1 cellular context compared by ENCODE assay signal in the genomic region with DNA sequence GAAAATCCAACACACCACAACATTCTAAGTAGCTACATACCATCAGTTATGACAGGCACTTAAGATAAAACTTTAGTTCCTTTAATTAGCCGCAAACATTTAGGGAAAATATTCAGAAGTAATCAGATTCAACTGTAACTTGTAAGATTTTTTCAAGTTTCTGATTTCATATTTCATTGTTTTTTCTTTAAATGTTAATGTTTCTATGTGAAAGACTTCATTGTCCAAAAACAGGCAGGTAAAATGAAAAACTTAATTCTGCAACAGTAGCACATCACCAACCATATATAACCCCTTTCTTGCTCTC.
TF ChIP-seq lines count a peak whose summit lies in the region.

No MANE protein-coding gene starts in this region.

TF ChIP-seq in HepG2, 621 proteins besides CTCF, POLR2A, EP300 and RAD21:
- no peak for TF ChIP-seq CEBPG (CRISPR knock-in tag; IDR thresholded peaks at IDR 0.05)
- TF ChIP-seq, protein P1, sequence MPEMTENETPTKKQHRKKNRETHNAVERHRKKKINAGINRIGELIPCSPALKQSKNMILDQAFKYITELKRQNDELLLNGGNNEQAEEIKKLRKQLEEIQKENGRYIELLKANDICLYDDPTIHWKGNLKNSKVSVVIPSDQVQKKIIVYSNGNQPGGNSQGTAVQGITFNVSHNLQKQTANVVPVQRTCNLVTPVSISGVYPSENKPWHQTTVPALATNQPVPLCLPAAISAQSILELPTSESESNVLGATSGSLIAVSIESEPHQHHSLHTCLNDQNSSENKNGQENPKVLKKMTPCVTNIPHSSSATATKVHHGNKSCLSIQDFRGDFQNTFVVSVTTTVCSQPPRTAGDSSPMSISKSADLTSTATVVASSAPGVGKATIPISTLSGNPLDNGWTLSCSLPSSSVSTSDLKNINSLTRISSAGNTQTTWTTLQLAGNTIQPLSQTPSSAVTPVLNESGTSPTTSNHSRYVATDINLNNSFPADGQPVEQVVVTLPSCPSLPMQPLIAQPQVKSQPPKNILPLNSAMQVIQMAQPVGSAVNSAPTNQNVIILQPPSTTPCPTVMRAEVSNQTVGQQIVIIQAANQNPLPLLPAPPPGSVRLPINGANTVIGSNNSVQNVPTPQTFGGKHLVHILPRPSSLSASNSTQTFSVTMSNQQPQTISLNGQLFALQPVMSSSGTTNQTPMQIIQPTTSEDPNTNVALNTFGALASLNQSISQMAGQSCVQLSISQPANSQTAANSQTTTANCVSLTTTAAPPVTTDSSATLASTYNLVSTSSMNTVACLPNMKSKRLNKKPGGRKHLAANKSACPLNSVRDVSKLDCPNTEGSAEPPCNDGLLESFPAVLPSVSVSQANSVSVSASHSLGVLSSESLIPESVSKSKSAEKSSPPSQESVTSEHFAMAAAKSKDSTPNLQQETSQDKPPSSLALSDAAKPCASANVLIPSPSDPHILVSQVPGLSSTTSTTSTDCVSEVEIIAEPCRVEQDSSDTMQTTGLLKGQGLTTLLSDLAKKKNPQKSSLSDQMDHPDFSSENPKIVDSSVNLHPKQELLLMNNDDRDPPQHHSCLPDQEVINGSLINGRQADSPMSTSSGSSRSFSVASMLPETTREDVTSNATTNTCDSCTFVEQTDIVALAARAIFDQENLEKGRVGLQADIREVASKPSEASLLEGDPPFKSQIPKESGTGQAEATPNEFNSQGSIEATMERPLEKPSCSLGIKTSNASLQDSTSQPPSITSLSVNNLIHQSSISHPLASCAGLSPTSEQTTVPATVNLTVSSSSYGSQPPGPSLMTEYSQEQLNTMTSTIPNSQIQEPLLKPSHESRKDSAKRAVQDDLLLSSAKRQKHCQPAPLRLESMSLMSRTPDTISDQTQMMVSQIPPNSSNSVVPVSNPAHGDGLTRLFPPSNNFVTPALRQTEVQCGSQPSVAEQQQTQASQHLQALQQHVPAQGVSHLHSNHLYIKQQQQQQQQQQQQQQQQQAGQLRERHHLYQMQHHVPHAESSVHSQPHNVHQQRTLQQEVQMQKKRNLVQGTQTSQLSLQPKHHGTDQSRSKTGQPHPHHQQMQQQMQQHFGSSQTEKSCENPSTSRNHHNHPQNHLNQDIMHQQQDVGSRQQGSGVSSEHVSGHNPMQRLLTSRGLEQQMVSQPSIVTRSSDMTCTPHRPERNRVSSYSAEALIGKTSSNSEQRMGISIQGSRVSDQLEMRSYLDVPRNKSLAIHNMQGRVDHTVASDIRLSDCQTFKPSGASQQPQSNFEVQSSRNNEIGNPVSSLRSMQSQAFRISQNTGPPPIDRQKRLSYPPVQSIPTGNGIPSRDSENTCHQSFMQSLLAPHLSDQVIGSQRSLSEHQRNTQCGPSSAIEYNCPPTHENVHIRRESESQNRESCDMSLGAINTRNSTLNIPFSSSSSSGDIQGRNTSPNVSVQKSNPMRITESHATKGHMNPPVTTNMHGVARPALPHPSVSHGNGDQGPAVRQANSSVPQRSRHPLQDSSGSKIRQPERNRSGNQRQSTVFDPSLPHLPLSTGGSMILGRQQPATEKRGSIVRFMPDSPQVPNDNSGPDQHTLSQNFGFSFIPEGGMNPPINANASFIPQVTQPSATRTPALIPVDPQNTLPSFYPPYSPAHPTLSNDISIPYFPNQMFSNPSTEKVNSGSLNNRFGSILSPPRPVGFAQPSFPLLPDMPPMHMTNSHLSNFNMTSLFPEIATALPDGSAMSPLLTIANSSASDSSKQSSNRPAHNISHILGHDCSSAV (CRISPR knock-in tag; IDR thresholded peaks at IDR 0.05; ENCODE audit: borderline replicate concordance), result no peak
- no peak for TF ChIP-seq ZFP36 (IDR thresholded peaks at IDR 0.05; ENCODE audit: borderline replicate concordance, low read depth, low read length, partially characterized antibody)
- TF ChIP-seq DMAP1 (CRISPR knock-in tag; IDR thresholded peaks at IDR 0.05), result 0 out of 2 replicates have a peak, but pooled peaks have one; percentile 31
- TF ChIP-seq, protein P2, sequence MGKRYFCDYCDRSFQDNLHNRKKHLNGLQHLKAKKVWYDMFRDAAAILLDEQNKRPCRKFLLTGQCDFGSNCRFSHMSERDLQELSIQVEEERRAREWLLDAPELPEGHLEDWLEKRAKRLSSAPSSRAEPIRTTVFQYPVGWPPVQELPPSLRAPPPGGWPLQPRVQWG (CRISPR knock-in tag; IDR thresholded peaks at IDR 0.05; ENCODE audit: borderline replicate concordance, low read depth), result no peak
- TF ChIP-seq SPEN (CRISPR knock-in tag; IDR thresholded peaks at IDR 0.05; ENCODE audit: low read depth), result no peak
- TF ChIP-seq, protein P3, sequence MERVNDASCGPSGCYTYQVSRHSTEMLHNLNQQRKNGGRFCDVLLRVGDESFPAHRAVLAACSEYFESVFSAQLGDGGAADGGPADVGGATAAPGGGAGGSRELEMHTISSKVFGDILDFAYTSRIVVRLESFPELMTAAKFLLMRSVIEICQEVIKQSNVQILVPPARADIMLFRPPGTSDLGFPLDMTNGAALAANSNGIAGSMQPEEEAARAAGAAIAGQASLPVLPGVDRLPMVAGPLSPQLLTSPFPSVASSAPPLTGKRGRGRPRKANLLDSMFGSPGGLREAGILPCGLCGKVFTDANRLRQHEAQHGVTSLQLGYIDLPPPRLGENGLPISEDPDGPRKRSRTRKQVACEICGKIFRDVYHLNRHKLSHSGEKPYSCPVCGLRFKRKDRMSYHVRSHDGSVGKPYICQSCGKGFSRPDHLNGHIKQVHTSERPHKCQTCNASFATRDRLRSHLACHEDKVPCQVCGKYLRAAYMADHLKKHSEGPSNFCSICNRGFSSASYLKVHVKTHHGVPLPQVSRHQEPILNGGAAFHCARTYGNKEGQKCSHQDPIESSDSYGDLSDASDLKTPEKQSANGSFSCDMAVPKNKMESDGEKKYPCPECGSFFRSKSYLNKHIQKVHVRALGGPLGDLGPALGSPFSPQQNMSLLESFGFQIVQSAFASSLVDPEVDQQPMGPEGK (CRISPR knock-in tag; IDR thresholded peaks at IDR 0.05), result 0 out of 2 replicates have a peak, but pooled peaks have one; percentile 14
